Comparison of ENCODE assay signal across 8 cellular contexts in the genomic region with DNA sequence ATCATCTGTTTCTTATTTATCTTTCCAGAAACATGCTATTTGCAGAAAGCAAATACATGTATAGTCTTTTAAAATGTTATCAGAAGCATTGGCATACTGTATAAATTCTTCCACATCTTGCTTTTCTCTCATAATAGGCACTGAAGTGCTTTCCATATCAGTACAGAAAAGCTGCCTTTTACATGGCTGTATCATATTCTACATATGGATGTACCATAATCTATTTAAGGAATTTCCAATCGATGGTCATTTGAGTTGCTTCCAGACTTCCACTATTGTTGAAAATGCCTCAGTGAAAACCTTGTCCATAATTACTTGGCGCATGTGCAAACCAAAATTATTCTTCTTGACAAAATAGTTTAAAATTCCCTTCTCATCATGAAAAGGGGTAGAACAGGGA.
"Had no signal": no experiment of that assay in that cellular context is flagged by ENCODE, and none has a peak within 500 bp of the region (broad histone marks: within the 10 kb centered on the region; RNA-seq: fewer than 3 reads in every experiment).

No MANE protein-coding gene starts in this region.

- H3K4me3 ChIP-seq: GM12878 had no signal

- FAIRE-seq: G401.6, GM12878, GM12891, GM12892, GM18507, GM19239 had no signal

- DNase-seq: GDM1, GF-D8 had no signal

- ATAC-seq: GM12878 had no signal
